Comparison of ENCODE assay signal across 17 cellular contexts in the genomic region with DNA sequence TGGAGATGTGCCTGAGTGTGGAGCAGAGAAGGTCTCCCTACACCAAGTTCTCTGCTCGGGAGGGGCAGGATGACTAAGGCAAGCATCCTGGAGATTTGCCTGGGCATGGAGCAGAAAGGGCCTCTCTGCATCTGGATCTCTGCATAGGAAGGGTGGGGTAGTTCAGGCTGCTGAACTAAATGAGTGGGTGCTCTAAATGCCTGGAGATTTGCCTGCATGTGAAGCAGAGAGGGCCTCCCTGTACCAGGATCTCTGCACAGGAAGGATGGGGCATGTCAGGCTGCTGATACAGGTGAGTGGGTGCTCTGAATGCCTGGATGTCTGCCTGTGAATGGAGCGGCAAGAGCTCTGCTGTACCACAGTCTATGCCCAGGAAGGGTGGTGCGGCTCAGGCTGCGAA.
DNase-seq lines count a peak whose midpoint lies in the region; ATAC-seq, FAIRE-seq and TF ChIP-seq lines count a peak whose summit lies in the region.
"Had no signal": no experiment of that assay in that cellular context is flagged by ENCODE, and none has a peak within 500 bp of the region (broad histone marks: within the 10 kb centered on the region; RNA-seq: fewer than 3 reads in every experiment).

No MANE protein-coding gene starts in this region.

- ATAC-seq in RWPE2 (ENCODE audit: low read depth) (peak; percentile 93), GM18867 (IDR thresholded peaks at IDR 0.05; ENCODE audit: unreplicated experiment) (no peak), HG03097 (IDR thresholded peaks at IDR 0.05; ENCODE audit: low FRiP score, unreplicated experiment) (no peak)
- ATAC-seq: psoas muscle had no signal

- H3K27me3 ChIP-seq in RWPE2 (ENCODE audit: insufficient read depth, poor library complexity, severe bottlenecking) = no peaks in the 10 kb centered on the region
- H3K27me3 ChIP-seq: BLaER1 treated with 17β-estradiol and CSF1 and Interleukin-3, amounts not matched to agents 10 nM and 100 nM; brain microvascular endothelial cell had no signal

- FAIRE-seq in HTR-8/SVneo (lab: Jason Lieb, UNC) = no peak
- FAIRE-seq: frontal cortex had no signal

- no peaks in the 10 kb centered on the region for H3K36me3 ChIP-seq in RWPE2 (ENCODE audit: low read depth)
- H3K36me3 ChIP-seq: BLaER1 treated with 17β-estradiol and CSF1 and Interleukin-3, amounts not matched to agents 10 nM and 100 nM; brain microvascular endothelial cell had no signal

- no peak for TF ChIP-seq CTCF in RWPE2 (IDR thresholded peaks at IDR 0.05; ENCODE audit: poor library complexity, severe bottlenecking)

- H3K9me3 ChIP-seq in RWPE2 (ENCODE audit: severe bottlenecking) = no peaks in the 10 kb centered on the region

- H3K4me1 ChIP-seq in RWPE2 (ENCODE audit: insufficient read depth, poor library complexity, severe bottlenecking) = peaks cover 6% of the 10 kb centered on the region
- H3K4me1 ChIP-seq: psoas muscle had no signal

- peak overlapping the region; percentile 41 for H3K27ac ChIP-seq in RWPE2 (ENCODE audit: poor library complexity, severe bottlenecking)
- H3K27ac ChIP-seq: BLaER1 treated with 17β-estradiol and CSF1 and Interleukin-3, amounts not matched to agents 10 nM and 100 nM; brain microvascular endothelial cell; psoas muscle had no signal

- no peak overlapping the region for H3K4me3 ChIP-seq in RWPE2 (ENCODE audit: severe bottlenecking)
- H3K4me3 ChIP-seq: BLaER1 treated with 17β-estradiol and CSF1 and Interleukin-3, amounts not matched to agents 10 nM and 100 nM; psoas muscle had no signal

- DNase-seq in GM04504 (ENCODE audit: low read depth) = peak; percentile 82
- no peak for DNase-seq in RWPE2 (ENCODE audit: low spot score)
- DNase-seq in fibroblast of gingiva (ENCODE audit: low read depth) = peak; percentile 87
- DNase-seq in renal cortical epithelial cell (ENCODE audit: low read depth) = peak; percentile 68
- no peak for DNase-seq in activated CD4-positive, CD25-positive, alpha-beta regulatory T cell (lab: John Stamatoyannopoulos, UW)
- DNase-seq in HTR-8/SVneo (ENCODE audit: insufficient read length, low spot score) = no peak
- DNase-seq: activated CD4-positive, alpha-beta T cell treated with anti-CD3 and anti-CD28 coated beads for 1 hour; activated naive CD4-positive, alpha-beta T cell treated with anti-CD3 and anti-CD28 coated beads for 36 hours; brain microvascular endothelial cell; DMS 273 treated with DMSO at 0.1 percent for 48 hours; NCI-H1417 treated with DMSO at 0.1 percent for 48 hours; NK-92 treated with Interleukin-12 subunit alpha and Interleukin-12 subunit beta, amount 100 ng/mL, for 24 hours; psoas muscle had no signal

Comparison
In these comparisons a context has a peak if more than half of its experiments do, and no peak if none do; other contexts are left out.
1. DNase-seq: peak in GM04504 (single experiment), fibroblast of gingiva (single experiment) and renal cortical epithelial cell (single experiment); none in RWPE2 (single experiment), activated CD4-positive, CD25-positive, alpha-beta regulatory T cell (0 of 4) and HTR-8/SVneo (single experiment).